ENCODE assay signal across 8 cellular contexts in genomic region chr2:203014456-203015199, GRCh38. TPM values are rescaled to one million over a fixed set of nuclear protein-coding genes. Genes with fewer than 3 reads are reported as not detected.
DNase-seq lines count a peak whose midpoint lies in the region; ATAC-seq, FAIRE-seq and TF ChIP-seq lines count a peak whose summit lies in the region.

TSS of gene NBEAL1 (plus strand) at chr2:203014875. CDS start at chr2:203016385, 1,510 bp downstream.

- peak within 1 kb of the TSS; percentile 98 for H3K4me2 ChIP-seq in keratinocyte (ENCODE audit: control insufficient read depth, extremely low read depth, insufficient read depth, low read depth, low read length)

- peaks cover 2% of the 10 kb centered on the region for H3K36me3 Mint-ChIP-seq in chondrocyte (ENCODE audit: low read depth)

- H3K9me3 Mint-ChIP-seq in chondrocyte (ENCODE audit: low read depth), result no peaks in the 10 kb centered on the region

- peak; percentile 98 for DNase-seq in AG10803 (ENCODE audit: low read depth)
- peak; percentile 98 for DNase-seq in NCI-H460 (ENCODE audit: extremely low read depth, low read depth)
- peak; percentile 99 for DNase-seq in activated CD4-positive, CD25-positive, alpha-beta regulatory T cell treated with anti-CD3 and anti-CD28 coated beads, Interleukin-2, amount 50 U/mL, for 72 hours
- DNase-seq in chondrocyte (ENCODE audit: low spot score), result peak; percentile 98
- DNase-seq in keratinocyte (ENCODE audit: low read depth, low spot score), result peak; percentile 87
- peak; percentile 90 to 94 for DNase-seq in stimulated activated CD4-positive, alpha-beta T cell treated with anti-CD3 and anti-CD28 coated beads, Interleukin-15, amount 100 ng/mL, for 1 hour (ENCODE audit: low read depth in 1 of 2, low spot score in 1 of 2)

- H3K27me3 Mint-ChIP-seq in chondrocyte (ENCODE audit: low read depth), result no peaks in the 10 kb centered on the region

- peak within 1 kb of the TSS; percentile 96 for H3K4me3 Mint-ChIP-seq in chondrocyte (ENCODE audit: unreplicated experiment)

- H3K79me2 ChIP-seq in keratinocyte (ENCODE audit: control insufficient read depth, insufficient read depth, low read length), result peaks cover 47% of the 10 kb centered on the region

- H2AFZ ChIP-seq in keratinocyte (ENCODE audit: control insufficient read depth, low read length), result peak within 1 kb of the TSS; percentile 94

- TF ChIP-seq CTCF in AG10803 (conservative IDR thresholded peaks at IDR 0.05; ENCODE audit: low read length) (no peak), chondrocyte (IDR thresholded peaks at IDR 0.05) (no peak), keratinocyte (optimal IDR thresholded peaks at IDR 0.05 in 1 of 3, IDR thresholded peaks at IDR 0.05 in 1 of 3, conservative IDR thresholded peaks at IDR 0.05 in 1 of 3; ENCODE audit: extremely low read depth in 1 of 3, insufficient read depth in 2 of 3, low read length in 3 of 3) (no peak)

- ATAC-seq in GM19043 (IDR thresholded peaks at IDR 0.05; ENCODE audit: low read depth, unreplicated experiment) (peak; percentile 95), HG03378 (IDR thresholded peaks at IDR 0.05; ENCODE audit: unreplicated experiment) (peak; percentile 96)

- peak; percentile 93 for FAIRE-seq in keratinocyte (lab: Jason Lieb, UNC)

- peak within 1 kb of the TSS; percentile 97 for H3K27ac ChIP-seq in keratinocyte (ENCODE audit: control insufficient read depth, insufficient read depth, low read length)

- H3K27me3 ChIP-seq in keratinocyte (ENCODE audit: control insufficient read depth, extremely low read depth, insufficient read depth, low read length), result no peaks in the 10 kb centered on the region

- H3K4me1 ChIP-seq in keratinocyte (ENCODE audit: control insufficient read depth, extremely low read depth, insufficient read depth, low read length), result peaks cover 31% of the 10 kb centered on the region

- no peaks in the 10 kb centered on the region for H4K20me1 ChIP-seq in keratinocyte (ENCODE audit: control insufficient read depth, extremely low read depth, insufficient read depth, low read length)

- H3K4me1 Mint-ChIP-seq in chondrocyte (ENCODE audit: low read depth), result peaks cover 40% of the 10 kb centered on the region

- no peaks in the 10 kb centered on the region for H3K9me3 ChIP-seq in keratinocyte (ENCODE audit: control insufficient read depth, low read depth, low read length)

- dilution Hi-C loops in keratinocyte (cut with MboI; ENCODE audit: extremely low pct_ligation_motif_present, low sequenced_read_pairs), result no loop called here

- H3K9ac ChIP-seq in keratinocyte (ENCODE audit: control insufficient read depth, extremely low read depth, insufficient read depth, low read length), result peak within 1 kb of the TSS; percentile 95

- H3K27ac Mint-ChIP-seq in chondrocyte (ENCODE audit: unreplicated experiment), result peak within 1 kb of the TSS; percentile 96

- H3K4me3 ChIP-seq in AG10803 (ENCODE audit: low read length) (peak within 1 kb of the TSS; percentile 87), keratinocyte (ENCODE audit: control insufficient read depth in 2 of 3, extremely low read depth in 1 of 3, insufficient read depth in 2 of 3, low read depth in 1 of 3, low read length in 3 of 3) (peak within 1 kb of the TSS; percentile 73 to 99 (median 96))

- H3K9me1 ChIP-seq in keratinocyte (ENCODE audit: control insufficient read depth, extremely low read depth, insufficient read depth, low read length), result no peaks in the 10 kb centered on the region

- H3K36me3 ChIP-seq in keratinocyte (ENCODE audit: control insufficient read depth in 2 of 2, extremely low read depth in 1 of 2, insufficient read depth in 2 of 2, low read length in 2 of 2), result peaks cover 0 to 4% of the 10 kb centered on the region in 2 experiments

RNA-seq across cellular contexts. Expression of gene NBEAL1, which starts in this region (rescaled TPM):
- 16.2 and 23.3 TPM in 2 replicates for total RNA-seq in NCI-H460 (2014; rRNA removed; shearing (Covaris generic))
- 7.5 and 8.3 TPM in 2 replicates for polyA plus RNA-seq in NCI-H460 (2014; cell fraction: nucleus; rRNA removed)
- total RNA-seq in chondrocyte, result 37.9 to 41.4 TPM (median 38.7 TPM) in 3 replicates
- 9.4 to 15.4 TPM (median 14.7 TPM) in 3 replicates for polyA plus RNA-seq in keratinocyte
- 6.2 TPM for polyA plus RNA-seq in keratinocyte (2011; ENCODE audit: low read depth)
- 5.3 and 8.2 TPM in 2 replicates for polyA plus RNA-seq in keratinocyte (2011; cell fraction: cytosol; rRNA removed)
- 17.5 and 19.5 TPM in 2 replicates for polyA plus RNA-seq in keratinocyte (2011; cell fraction: nucleus; rRNA removed)
- 6.5 and 11.0 TPM in 2 replicates for polyA plus RNA-seq in keratinocyte (2012; ENCODE audit: low replicate concordance)
- polyA minus RNA-seq in keratinocyte, result 9.4 to 76.0 TPM (median 55.7 TPM) in 3 replicates
- polyA minus RNA-seq in keratinocyte (2011; cell fraction: cytosol; rRNA and poly(A)+ RNA removed), result 15.2 TPM
- 82.3 and 156 TPM in 2 replicates for polyA minus RNA-seq in keratinocyte (2011; cell fraction: nucleus; rRNA and poly(A)+ RNA removed)

Comparison
In these comparisons a context has a peak if more than half of its experiments do, and no peak if none do; other contexts are left out.
1. Peak in every context shown above with its lines: DNase-seq, ATAC-seq, H3K4me3 ChIP-seq and H3K27ac ChIP-seq.